Comparison of ENCODE assay signal across 21 cellular contexts in the genomic region with DNA sequence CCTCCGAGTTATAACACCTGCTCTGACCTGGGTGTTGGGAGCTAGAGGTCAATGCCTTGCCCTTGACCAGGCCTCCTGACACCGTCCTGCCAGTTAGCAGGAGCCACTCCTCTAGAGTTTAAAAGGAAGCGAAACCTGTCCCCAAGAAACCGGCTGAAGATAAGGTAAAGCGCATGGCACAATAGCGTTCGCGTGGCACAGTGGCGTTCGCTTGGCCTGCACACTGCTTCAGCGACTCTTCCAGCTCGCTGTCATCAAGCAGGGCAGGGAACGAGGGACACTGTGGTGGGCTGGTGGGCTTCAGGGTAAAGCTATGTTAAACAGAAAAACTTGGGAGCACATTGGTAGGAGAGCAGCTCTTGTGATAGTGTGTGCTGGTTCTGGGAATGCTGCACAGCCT. TPM values are rescaled to one million over a fixed set of nuclear protein-coding genes. Genes with fewer than 3 reads are reported as not detected.
A peak's percentile ranks its signal among the peaks of the same experiment; 100 is the strongest.
DNase-seq lines count a peak whose midpoint lies in the region; ATAC-seq, FAIRE-seq and TF ChIP-seq lines count a peak whose summit lies in the region.
"Had no signal": no experiment of that assay in that cellular context is flagged by ENCODE, and none has a peak within 500 bp of the region (broad histone marks: within the 10 kb centered on the region; RNA-seq: fewer than 3 reads in every experiment).

No MANE protein-coding gene starts in this region.

- no TSS peak for BruUV-seq in GM12878 (replicated peaks; lab: Mats Ljungman, UMichigan)

- H3K9ac ChIP-seq in GM12878 (ENCODE audit: control insufficient read depth, insufficient read depth, low read length), result no peak overlapping the region

- no peaks in the 10 kb centered on the region for H3K36me3 ChIP-seq in HEK293 (ENCODE audit: control insufficient read depth in 2 of 2, insufficient read depth in 1 of 2, low read length in 2 of 2)
- H3K36me3 ChIP-seq in GM12878 (ENCODE audit: control insufficient read depth in 2 of 2, insufficient read depth in 2 of 2, low read length in 1 of 2), result no peaks in the 10 kb centered on the region
- no peaks in the 10 kb centered on the region for H3K36me3 ChIP-seq in esophagus squamous epithelium
- H3K36me3 ChIP-seq: MG63, Peyer's patch had no signal

- no peak for TF ChIP-seq RAD21 in GM12878 (IDR thresholded peaks at IDR 0.05; ENCODE audit: insufficient read depth, low read depth, low read length)

- RAD21 ChIA-PET in GM12878 (lab: Charles Lee; ENCODE audit: unreplicated experiment), result interaction anchor here (0.7 to 8.6 kb wide), 20 partner anchors 11 to 214 kb away, joined by 3 to 334 read pairs (median 6); a partner anchor contains a TSS

- no peak overlapping the region for H2AFZ ChIP-seq in GM12878 (ENCODE audit: control insufficient read depth, low read depth, low read length)

- H3K9me3 ChIP-seq in HEK293 (ENCODE audit: control insufficient read depth, insufficient read depth, low read depth, low read length) (no peaks in the 10 kb centered on the region), GM12878 (replicated peaks; ENCODE audit: control insufficient read depth, insufficient read depth, low read length) (no peaks in the 10 kb centered on the region), esophagus squamous epithelium (no peaks in the 10 kb centered on the region)
- H3K9me3 ChIP-seq: A549, MG63, Peyer's patch had no signal

- no peaks in the 10 kb centered on the region for H3K27me3 ChIP-seq in GM12878 (replicated peaks in 1 of 2; ENCODE audit: control insufficient read depth in 2 of 2, insufficient read depth in 2 of 2, low read length in 1 of 2)
- no peaks in the 10 kb centered on the region for H3K27me3 ChIP-seq in esophagus squamous epithelium
- H3K27me3 ChIP-seq: MG63, Peyer's patch had no signal

- CTCF ChIA-PET in HEK293 (lab: Yijun Ruan, JAX), result interaction anchor here (0.5 to 9.5 kb wide), 21 partner anchors 8 to 192 kb away, joined by 3 to 132 read pairs (median 4); a partner anchor contains a TSS
- CTCF ChIA-PET in GM12878 (lab: Yijun Ruan, JAX), result interaction anchor here (0.8 to 7.6 kb wide), 18 partner anchors 12 to 206 kb away, joined by 3 to 134 read pairs (median 4); a partner anchor contains a TSS

- WGBS in GM12878 (ENCODE audit: insufficient coverage, insufficient replicate concordance, low lambda C conversion rate, missing lambda C conversion rate), result 59% methylated on average over 13 of the region's 13 CpGs
- 79% methylated on average over 12 of the region's 13 CpGs for WGBS in esophagus squamous epithelium, 2 donors

- intact Hi-C loops in GM12878 (cut with micrococcal nuclease; ENCODE audit: unreplicated experiment) (no loop called here), esophagus squamous epithelium (cut with DNase I) (loop anchor here (2.0 kb wide), 1 partner anchor 102 kb away; no protein-coding TSS in a partner anchor)

- TF ChIP-seq EP300 in GM12878 (IDR thresholded peaks at IDR 0.05; ENCODE audit: borderline replicate concordance in 1 of 2, control insufficient read depth in 1 of 2, low read depth in 2 of 2, low read length in 2 of 2), result no peak

- H3K27ac ChIP-seq in HEK293 (ENCODE audit: extremely low read depth, low read depth, low read length) (no peak overlapping the region; the same call in 1 of the 2 replicates), GM12878 (ENCODE audit: control insufficient read depth, insufficient read depth) (no peak overlapping the region), esophagus squamous epithelium (no peak overlapping the region)
- H3K27ac ChIP-seq: A549 had no signal

- no peak overlapping the region for H3K4me2 ChIP-seq in GM12878 (ENCODE audit: control insufficient read depth, insufficient read depth)

- no peak for TF ChIP-seq CTCF in HEK293 (tag by site-specific recombination; IDR thresholded peaks at IDR 0.05)
- no peak for TF ChIP-seq CTCF in GM12878 (IDR thresholded peaks at IDR 0.05 in 2 of 3, conservative IDR thresholded peaks at IDR 0.05 in 1 of 3; ENCODE audit: control insufficient read depth in 2 of 3, extremely low read depth in 1 of 3, insufficient read depth in 1 of 3, low read depth in 3 of 3, low read length in 3 of 3)
- TF ChIP-seq CTCF in esophagus squamous epithelium (IDR thresholded peaks at IDR 0.05), result no peak

- SMC1A ChIA-PET in GM12878 (lab: Charles Lee; ENCODE audit: uncharacterized antibody, unreplicated experiment), result interaction anchor here (0.7 to 9.3 kb wide), 18 partner anchors 11 to 192 kb away, joined by 3 to 118 read pairs (median 4); a partner anchor contains a TSS

- DNase-seq in NOMO-1 (lab: John Stamatoyannopoulos, UW; ENCODE audit: unreplicated experiment in 2 of 2) (peak; percentile 82 to 86), GM12878 (ENCODE audit: low read depth, low spot score) (no peak), mucosa of gallbladder (ENCODE audit: low spot score) (peak; percentile 42), occipital lobe (lab: John Stamatoyannopoulos, UW) (no peak), esophagus squamous epithelium (lab: John Stamatoyannopoulos, UW) (no peak), HT-29 (ENCODE audit: low spot score) (no peak)
- DNase-seq in stimulated activated CD4-positive, alpha-beta T cell treated with anti-CD3 and anti-CD28 coated beads, Interleukin-4, amount 100 ng/mL, for 4 hours, result no peak
- DNase-seq: C1 segment of cervical spinal cord, DND-41, Karpas-422, MG63, NCI-H1930, NCI-H446 treated with DMSO at 0.1 percent for 48 hours, NCI-H748 treated with DMSO at 0.1 percent for 48 hours, SHP77 had no signal

- no peak for ATAC-seq in GM12878
- ATAC-seq: A549, SK-N-SH treated with all-trans-retinoic acid at 6 μM for 48 hours had no signal

- H4K20me1 ChIP-seq in GM12878 (ENCODE audit: control insufficient read depth, insufficient read depth), result no peaks in the 10 kb centered on the region; the same call in 1 of the 2 replicates

- no peaks in the 10 kb centered on the region for H3K79me2 ChIP-seq in GM12878 (ENCODE audit: control insufficient read depth, insufficient read depth, low read length)

- in situ Hi-C loops in GM12878 (cut with MboI), result no loop called here

- POLR2A ChIA-PET in HEK293 (lab: Yijun Ruan, JAX) (interaction anchor here (0.7 to 1.3 kb wide), 6 partner anchors 19 to 186 kb away, joined by 3 to 4 read pairs (median 3); a partner anchor contains a TSS), GM12878 (lab: Charles Lee) (interaction anchor here (0.5 to 1.7 kb wide), 5 partner anchors 11 to 87 kb away, joined by 3 to 6 read pairs (median 3); a partner anchor contains a TSS)

- no peak for FAIRE-seq in GM12878 (lab: Jason Lieb, UNC)
- FAIRE-seq: A549, G401.6, GM12891 had no signal

- H3K4me3 ChIP-seq in HEK293 (ENCODE audit: low read depth, low read length) (no peak overlapping the region), GM12878 (no peak overlapping the region), esophagus squamous epithelium (no peak overlapping the region)
- H3K4me3 ChIP-seq: A549, MG63, Peyer's patch had no signal

- TF ChIP-seq POLR2A in GM12878 (IDR thresholded peaks at IDR 0.05; ENCODE audit: low read depth, low read length), result no peak
- no peak for TF ChIP-seq POLR2A in esophagus squamous epithelium (IDR thresholded peaks at IDR 0.05)

- H3K4me1 ChIP-seq in HEK293 (ENCODE audit: control insufficient read depth, insufficient read depth, low read length) (peaks cover 14% of the 10 kb centered on the region), GM12878 (ENCODE audit: control insufficient read depth, insufficient read depth, low read length) (peaks cover 15% of the 10 kb centered on the region), esophagus squamous epithelium (peaks cover 5 to 23% (median 11%) of the 10 kb centered on the region in 3 donors)

TF ChIP-seq in HEK293, 187 proteins besides CTCF, POLR2A, EP300 and RAD21:
- no peak for TF ChIP-seq ZNF548 (tag by site-specific recombination; IDR thresholded peaks at IDR 0.05)
- peak; percentile 64 for TF ChIP-seq ZNF600 (tag by site-specific recombination; IDR thresholded peaks at IDR 0.05)

TF ChIP-seq in GM12878, 131 proteins besides CTCF, POLR2A, EP300 and RAD21:
- TF ChIP-seq PAX8 (IDR thresholded peaks at IDR 0.05), result no peak
- TF ChIP-seq, protein P1, sequence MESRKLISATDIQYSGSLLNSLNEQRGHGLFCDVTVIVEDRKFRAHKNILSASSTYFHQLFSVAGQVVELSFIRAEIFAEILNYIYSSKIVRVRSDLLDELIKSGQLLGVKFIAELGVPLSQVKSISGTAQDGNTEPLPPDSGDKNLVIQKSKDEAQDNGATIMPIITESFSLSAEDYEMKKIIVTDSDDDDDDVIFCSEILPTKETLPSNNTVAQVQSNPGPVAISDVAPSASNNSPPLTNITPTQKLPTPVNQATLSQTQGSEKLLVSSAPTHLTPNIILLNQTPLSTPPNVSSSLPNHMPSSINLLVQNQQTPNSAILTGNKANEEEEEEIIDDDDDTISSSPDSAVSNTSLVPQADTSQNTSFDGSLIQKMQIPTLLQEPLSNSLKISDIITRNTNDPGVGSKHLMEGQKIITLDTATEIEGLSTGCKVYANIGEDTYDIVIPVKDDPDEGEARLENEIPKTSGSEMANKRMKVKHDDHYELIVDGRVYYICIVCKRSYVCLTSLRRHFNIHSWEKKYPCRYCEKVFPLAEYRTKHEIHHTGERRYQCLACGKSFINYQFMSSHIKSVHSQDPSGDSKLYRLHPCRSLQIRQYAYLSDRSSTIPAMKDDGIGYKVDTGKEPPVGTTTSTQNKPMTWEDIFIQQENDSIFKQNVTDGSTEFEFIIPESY (IDR thresholded peaks at IDR 0.05), result peak; percentile 61; the same call in 1 of the 2 replicates
- no peak for TF ChIP-seq TAF1 (IDR thresholded peaks at IDR 0.05; ENCODE audit: borderline replicate concordance, low read depth, low read length)

RNA-seq across cellular contexts. Expression of a gene that starts 28.2 kb away (rescaled TPM):
- total RNA-seq in GM12878 (2013; cell fraction: nucleolus; rRNA removed), result 4.9 and 5.0 TPM in 2 replicates
- 1.8 and 2.3 TPM in 2 replicates for total RNA-seq in GM12878 (2014; rRNA removed)
- total RNA-seq in GM12878 (2014; rRNA removed; fragmentation: Illumina TruSeq; extraction: Trizol), result 0.67 and 0.88 TPM in 2 replicates
- 2.2 TPM in 2 replicates for total RNA-seq in GM12878 (2021)
- 1.4 TPM for polyA plus RNA-seq in GM12878 (2011; ENCODE audit: low read depth)
- 7.0 and 14.5 TPM in 2 replicates for polyA plus RNA-seq in GM12878 (2011; rRNA removed)
- polyA plus RNA-seq in GM12878 (2011; cell fraction: cytosol; rRNA removed), result 17.3 and 18.0 TPM in 2 replicates
- 24.4 and 27.7 TPM in 2 replicates for polyA plus RNA-seq in GM12878 (2011; cell fraction: nucleus; rRNA removed)
- polyA plus RNA-seq in GM12878 (2012), result 1.1 and 2.4 TPM in 2 replicates
- 0.92 and 1.3 TPM in 2 replicates for polyA plus RNA-seq in GM12878 (2014; fragmentation: Illumina TruSeq; extraction: Trizol)
- under 1 TPM; 0.19 to 0.49 TPM for polyA plus RNA-seq in GM12878 (2014; fragmentation: Nextera tagmentation; extraction: Ambion mirVana)
- polyA plus RNA-seq in GM12878 (2014; rRNA removed), result 1.7 and 2.4 TPM in 2 replicates
- polyA plus RNA-seq in GM12878 (2016; fragmentation: Nextera tagmentation; extraction: Ambion mirVana), result 1 to 10 TPM; 1.7 to 1.9 TPM
- 5.2 and 11.6 TPM in 2 replicates for polyA minus RNA-seq in GM12878 (2011; rRNA and poly(A)+ RNA removed)
- 5.4 and 6.8 TPM in 2 replicates for polyA minus RNA-seq in GM12878 (2011; cell fraction: cytosol; rRNA and poly(A)+ RNA removed)
- 3.3 and 4.2 TPM in 2 replicates for polyA minus RNA-seq in GM12878 (2011; cell fraction: nucleus; rRNA and poly(A)+ RNA removed)
- 47.6 TPM for total RNA-seq in mucosa of gallbladder
- 1.4 TPM for total RNA-seq in occipital lobe
- 10 to 100 TPM in 1 of 4 donors, 1 to 10 TPM in 3; 3.7 to 11.1 (median 6.9) TPM for total RNA-seq in esophagus squamous epithelium
- total RNA-seq in HT-29 (2014; rRNA removed; shearing (Covaris generic)), result 129 and 149 TPM in 2 replicates

Comparison
In these comparisons a context has a peak if more than half of its experiments do, and no peak if none do; other contexts are left out.
1. DNase-seq: peak in NOMO-1 (2 of 2) and mucosa of gallbladder (single experiment); none in GM12878 (single experiment), occipital lobe (single experiment), esophagus squamous epithelium (single experiment), HT-29 (single experiment) and stimulated activated CD4-positive, alpha-beta T cell treated with anti-CD3 and anti-CD28 coated beads, Interleukin-4, amount 100 ng/mL, for 4 hours (0 of 2).